In genomic region chr17:7383742-7384488, GRCh38 we compare ENCODE assay signal across 6 cellular contexts. TPM values are rescaled to one million over a fixed set of nuclear protein-coding genes. Genes with fewer than 3 reads are reported as not detected.
DNase-seq lines count a peak whose midpoint lies in the region; ATAC-seq, FAIRE-seq and TF ChIP-seq lines count a peak whose summit lies in the region.

No MANE protein-coding gene starts in this region.

- H3K36me3 ChIP-seq in H7 (replicated peaks; ENCODE audit: control insufficient read depth, insufficient read depth, low read length): peaks cover 2% of the 10 kb centered on the region; the same call in 1 of the 2 replicates

- FAIRE-seq in D721Med (lab: Jason Lieb, UNC): no peak

- TF ChIP-seq CTCF in fibroblast of pulmonary artery (IDR thresholded peaks at IDR 0.05; ENCODE audit: low read length, missing control alignments) (no peak), D721Med (IDR thresholded peaks at IDR 0.05; ENCODE audit: insufficient read depth, missing control alignments) (no peak)

- no peak for ATAC-seq in GM19351 (IDR thresholded peaks at IDR 0.05; ENCODE audit: unreplicated experiment)

- H3K27me3 ChIP-seq in H7 (ENCODE audit: control insufficient read depth, insufficient read depth, low read length): peaks cover 50% of the 10 kb centered on the region

- DNase-seq in H7: peak; percentile 99
- DNase-seq in activated CD4-positive, CD25-positive, alpha-beta regulatory T cell treated with anti-CD3 and anti-CD28 coated beads, Interleukin-2, amount 50 U/mL, for 72 hours: peak; percentile 78
- DNase-seq in fibroblast of pulmonary artery (ENCODE audit: low read depth): peak; percentile 23
- DNase-seq in stimulated activated CD4-positive, alpha-beta T cell treated with anti-CD3 and anti-CD28 coated beads, Interleukin-1b, Interleukin-23, amount 100 ng/mL, for 1 hour (ENCODE audit: low read depth in 2 of 2): peak; percentile 49 to 60
- DNase-seq in D721Med (ENCODE audit: insufficient read length, low spot score): no peak

- H3K4me3 ChIP-seq in H7 (ENCODE audit: insufficient read depth, low read depth, low read length): peak overlapping the region; percentile 49
- peak overlapping the region; percentile 40 for H3K4me3 ChIP-seq in fibroblast of pulmonary artery (replicated peaks; ENCODE audit: low read depth, low read length)

RNA-seq across cellular contexts. Expression of gene TNK1, which starts 3.0 kb away (rescaled TPM):
- 7.0 and 8.9 TPM in 2 replicates for total RNA-seq in H7 (2014; rRNA removed; shearing (Covaris generic))

RNA-seq across cellular contexts. Expression of gene PLSCR3, which starts 10.4 kb away (rescaled TPM):
- total RNA-seq in H7 (2014; rRNA removed; shearing (Covaris generic)): 26.5 and 27.8 TPM in 2 replicates

RNA-seq across cellular contexts. Expression of gene TMEM256, which starts 20.0 kb away (rescaled TPM):
- total RNA-seq in H7 (2014; rRNA removed; shearing (Covaris generic)): 280 and 385 TPM in 2 replicates

RNA-seq across cellular contexts. Expression of gene NLGN2, which starts 23.7 kb away (rescaled TPM):
- 11.6 and 15.7 TPM in 2 replicates for total RNA-seq in H7 (2014; rRNA removed; shearing (Covaris generic))

RNA-seq across cellular contexts. Expression of gene TMEM95, which starts 29.0 kb away (rescaled TPM):
- not detected in 2 replicates for total RNA-seq in H7 (2014; rRNA removed; shearing (Covaris generic))
